In the genomic region with DNA sequence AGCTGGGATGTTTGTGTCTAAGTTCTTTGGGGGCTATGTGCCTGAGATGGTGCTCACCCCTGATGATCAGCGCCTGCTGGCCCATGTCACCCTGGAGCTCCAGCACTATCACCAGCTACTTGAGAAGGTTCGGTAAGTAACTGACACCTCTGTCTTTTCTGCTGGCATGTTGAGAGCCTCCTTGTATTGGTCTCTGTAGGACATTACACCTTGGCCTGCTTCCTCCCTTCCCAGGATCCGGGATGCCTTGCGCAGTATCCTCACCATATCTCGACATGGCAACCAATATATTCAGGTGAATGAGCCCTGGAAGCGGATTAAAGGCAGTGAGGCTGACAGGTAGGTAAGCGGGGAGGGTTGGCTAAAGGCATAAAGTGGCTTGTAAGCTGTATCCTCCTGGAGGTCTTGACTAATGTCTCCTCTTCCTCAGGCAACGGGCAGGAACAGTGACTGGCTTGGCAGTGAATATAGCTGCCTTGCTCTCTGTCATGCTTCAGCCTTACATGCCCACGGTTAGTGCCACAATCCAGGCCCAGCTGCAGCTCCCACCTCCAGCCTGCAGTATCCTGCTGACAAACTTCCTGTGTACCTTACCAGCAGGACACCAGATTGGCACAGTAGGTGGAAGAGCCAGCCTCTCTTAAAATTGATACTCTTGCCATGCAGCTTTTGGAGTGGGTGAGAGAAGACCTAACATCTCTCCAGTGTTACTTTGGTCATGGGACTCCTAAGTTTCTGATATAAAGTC, we compare ENCODE assay signal across 19 cellular contexts. TPM values are rescaled to one million over a fixed set of nuclear protein-coding genes. Genes with fewer than 3 reads are reported as not detected.
DNase-seq lines count a peak whose midpoint lies in the region; ATAC-seq, FAIRE-seq and TF ChIP-seq lines count a peak whose summit lies in the region.
"Had no signal": no experiment of that assay in that cellular context is flagged by ENCODE, and none has a peak within 500 bp of the region (broad histone marks: within the 10 kb centered on the region; RNA-seq: fewer than 3 reads in every experiment).

No MANE protein-coding gene starts in this region.

- intact Hi-C loops in PC-3 (cut with micrococcal nuclease), result no loop called here
- intact Hi-C loops in CD8-positive, alpha-beta T cell (cut with DNase I, micrococcal nuclease), result no loop called here

- no peak overlapping the region for H3K27ac Mint-ChIP-seq in CD8-positive, alpha-beta T cell
- H3K27ac Mint-ChIP-seq: dendritic cell treated with granulocyte-macrophage colony-stimulating factor and Interleukin-4, amounts not matched to agents 40 ng/mL and 50 ng/mL, for 4 days; memory B cell had no signal

- H3K27ac ChIP-seq in PC-3 (ENCODE audit: low read length) (no peak overlapping the region), foreskin keratinocyte (no peak overlapping the region)
- no peak overlapping the region for H3K27ac ChIP-seq in CD8-positive, alpha-beta T cell (ENCODE audit: low read depth, low read length)

- H3K4me1 Mint-ChIP-seq in CD8-positive, alpha-beta T cell (ENCODE audit: low read depth), result peaks cover 23% of the 10 kb centered on the region

- TF ChIP-seq CTCF in PC-3 (conservative IDR thresholded peaks at IDR 0.05; ENCODE audit: low read depth, low read length), result no peak
- no peak for TF ChIP-seq CTCF in fibroblast of the aortic adventitia (IDR thresholded peaks at IDR 0.05; ENCODE audit: insufficient read depth, low read length)
- TF ChIP-seq CTCF in foreskin keratinocyte (conservative IDR thresholded peaks at IDR 0.05), result no peak
- TF ChIP-seq CTCF in CD8-positive, alpha-beta T cell (IDR thresholded peaks at IDR 0.05), result no peak

- H3K27me3 Mint-ChIP-seq in CD8-positive, alpha-beta T cell (ENCODE audit: low read depth), result no peaks in the 10 kb centered on the region
- H3K27me3 Mint-ChIP-seq: CD4-positive, alpha-beta memory T cell; dendritic cell treated with granulocyte-macrophage colony-stimulating factor and Interleukin-4, amounts not matched to agents 40 ng/mL and 50 ng/mL, for 4 days; memory B cell had no signal

- no peaks in the 10 kb centered on the region for H3K9me3 Mint-ChIP-seq in CD8-positive, alpha-beta T cell
- H3K9me3 Mint-ChIP-seq: CD4-positive, alpha-beta memory T cell; dendritic cell treated with granulocyte-macrophage colony-stimulating factor and Interleukin-4, amounts not matched to agents 40 ng/mL and 50 ng/mL, for 4 days; memory B cell had no signal

- no peaks in the 10 kb centered on the region for H3F3A ChIP-seq in PC-3 (ENCODE audit: low read length, unreplicated experiment)

- H3K36me3 ChIP-seq in PC-3 (ENCODE audit: low read depth, low read length), result peaks cover 63% of the 10 kb centered on the region
- H3K36me3 ChIP-seq in CD8-positive, alpha-beta T cell (ENCODE audit: insufficient read depth, low read length), result peaks cover 59% of the 10 kb centered on the region

- peaks cover 26% of the 10 kb centered on the region for H4K20me1 ChIP-seq in PC-3 (ENCODE audit: low read length)

- no peak overlapping the region for H2AFZ ChIP-seq in PC-3 (ENCODE audit: low read length)

- no peak overlapping the region for H3K4me3 Mint-ChIP-seq in CD8-positive, alpha-beta T cell
- H3K4me3 Mint-ChIP-seq: CD4-positive, alpha-beta memory T cell; dendritic cell treated with granulocyte-macrophage colony-stimulating factor and Interleukin-4, amounts not matched to agents 40 ng/mL and 50 ng/mL, for 4 days; memory B cell had no signal

- H3K4me3 ChIP-seq in PC-3 (ENCODE audit: low read length) (no peak overlapping the region), fibroblast of the aortic adventitia (ENCODE audit: low read depth, low read length) (no peak overlapping the region)
- no peak overlapping the region for H3K4me3 ChIP-seq in CD8-positive, alpha-beta T cell (ENCODE audit: low read depth, low read length)

- H3K4me1 ChIP-seq in PC-3 (ENCODE audit: insufficient read depth, low read length), result peaks cover 14% of the 10 kb centered on the region
- H3K4me1 ChIP-seq in foreskin keratinocyte, result peaks cover 8% of the 10 kb centered on the region
- H3K4me1 ChIP-seq in CD8-positive, alpha-beta T cell (ENCODE audit: insufficient read depth, low read length), result peaks cover 17% of the 10 kb centered on the region

- no TSS peak for BruUV-seq in PC-3 (replicated peaks; lab: Mats Ljungman, UMichigan)

- ATAC-seq in PC-3 (peak; percentile 36; the same call in 1 of the 2 replicates), foreskin keratinocyte (no peak)
- no peak for ATAC-seq in CD8-positive, alpha-beta T cell

- H3K36me3 Mint-ChIP-seq in CD8-positive, alpha-beta T cell, result peaks cover 84% of the 10 kb centered on the region

- POLR2A ChIA-PET in PC-3 (lab: Charles Lee; ENCODE audit: unreplicated experiment), result no interaction called here
- POLR2A ChIA-PET in CD8-positive, alpha-beta T cell (lab: Charles Lee), result no interaction called here

- H3K27me3 ChIP-seq in PC-3 (ENCODE audit: low read length), result no peaks in the 10 kb centered on the region
- H3K27me3 ChIP-seq in foreskin keratinocyte, result no peaks in the 10 kb centered on the region
- no peaks in the 10 kb centered on the region for H3K27me3 ChIP-seq in CD8-positive, alpha-beta T cell (ENCODE audit: insufficient read depth, low read length)

- CTCF ChIA-PET in PC-3 (lab: Charles Lee), result interaction anchor here (0.6 kb wide), 1 partner anchor 208 kb away, joined by 5 read pairs; no protein-coding TSS in a partner anchor
- CTCF ChIA-PET in CD8-positive, alpha-beta T cell (lab: Charles Lee), result interaction anchor here (1.5 kb wide), 1 partner anchor 38 kb away, joined by 3 read pairs; no protein-coding TSS in a partner anchor

- no peak overlapping the region for H3K4me2 ChIP-seq in PC-3 (ENCODE audit: low read length)

- H3K9ac ChIP-seq in PC-3 (ENCODE audit: low read length), result no peak overlapping the region

- peak; percentile 15 for DNase-seq in DMS 273 (lab: John Stamatoyannopoulos, UW; ENCODE audit: unreplicated experiment)
- DNase-seq in DMS 273 treated with DMSO at 0.1 percent for 48 hours (lab: John Stamatoyannopoulos, UW), result no peak
- no peak for DNase-seq in PC-3
- DNase-seq in fibroblast of the aortic adventitia (ENCODE audit: low read depth), result peak; percentile 21
- no peak for DNase-seq in foreskin keratinocyte
- DNase-seq in CD8-positive, alpha-beta T cell, result no peak
- no peak for DNase-seq in urothelium cell line (ENCODE audit: low spot score)
- DNase-seq: 8988T; amniotic stem cell; CD4-positive, alpha-beta memory T cell; foreskin fibroblast; Karpas-422; NCI-H2029; nucleus accumbens; small intestine had no signal

- TF ChIP-seq POLR2A in GM19099 (IDR thresholded peaks at IDR 0.05; ENCODE audit: extremely low read depth, insufficient read length, low read depth), result peak; percentile 7

- no peak for FAIRE-seq in urothelium cell line (lab: Jason Lieb, UNC)
- FAIRE-seq: G401.6, small intestine had no signal

- no peaks in the 10 kb centered on the region for H3K9me2 ChIP-seq in PC-3 (replicated peaks; ENCODE audit: low read length)

- H3K79me2 ChIP-seq in PC-3 (ENCODE audit: low read length), result peaks cover 31% of the 10 kb centered on the region

- no peaks in the 10 kb centered on the region for H3K9me3 ChIP-seq in PC-3 (ENCODE audit: low read length)
- no peaks in the 10 kb centered on the region for H3K9me3 ChIP-seq in CD8-positive, alpha-beta T cell (ENCODE audit: low read length)

RNA-seq across cellular contexts. Expression of a gene that starts 5.4 kb away (rescaled TPM):
- total RNA-seq in PC-3 (2014; rRNA removed), result 27.4 and 33.1 TPM in 2 replicates
- total RNA-seq in fibroblast of the aortic adventitia (ENCODE audit: low replicate concordance), result 37.7 and 60.3 TPM in 2 replicates
- total RNA-seq in foreskin keratinocyte, result 14.5 and 15.2 TPM in 2 replicates
- 17.7 and 20.0 TPM in 2 replicates for polyA plus RNA-seq in foreskin keratinocyte
- 100 to 1,000 TPM; 137 to 143 TPM for total RNA-seq in CD8-positive, alpha-beta T cell

RNA-seq across cellular contexts. Expression of a gene that starts 7.7 kb away (rescaled TPM):
- total RNA-seq in PC-3 (2014; rRNA removed), result 13.1 and 13.2 TPM in 2 replicates
- total RNA-seq in fibroblast of the aortic adventitia (ENCODE audit: low replicate concordance), result 4.2 and 7.6 TPM in 2 replicates
- 11.8 and 12.2 TPM in 2 replicates for total RNA-seq in foreskin keratinocyte
- polyA plus RNA-seq in foreskin keratinocyte, result 16.5 and 18.3 TPM in 2 replicates
- 10 to 100 TPM; 52.9 to 70.5 TPM for total RNA-seq in CD8-positive, alpha-beta T cell

RNA-seq across cellular contexts. Expression of a gene that starts 27.0 kb away (rescaled TPM):
- total RNA-seq in PC-3 (2014; rRNA removed), result 209 and 210 TPM in 2 replicates
- total RNA-seq in fibroblast of the aortic adventitia (ENCODE audit: low replicate concordance), result 185 and 272 TPM in 2 replicates
- 215 and 307 TPM in 2 replicates for total RNA-seq in foreskin keratinocyte
- polyA plus RNA-seq in foreskin keratinocyte, result 186 and 224 TPM in 2 replicates
- 100 to 1,000 TPM; 213 to 226 TPM for total RNA-seq in CD8-positive, alpha-beta T cell

RNA-seq across cellular contexts. Expression of a gene that starts 32.1 kb away (rescaled TPM):
- total RNA-seq in PC-3 (2014; rRNA removed), result 88.5 and 96.4 TPM in 2 replicates
- 106 and 140 TPM in 2 replicates for total RNA-seq in fibroblast of the aortic adventitia (ENCODE audit: low replicate concordance)
- total RNA-seq in foreskin keratinocyte, result 112 and 118 TPM in 2 replicates
- polyA plus RNA-seq in foreskin keratinocyte, result 145 and 161 TPM in 2 replicates
- 10 to 100 TPM; 39.2 to 43.3 TPM for total RNA-seq in CD8-positive, alpha-beta T cell

RNA-seq across cellular contexts. Expression of a gene that starts 35.0 kb away (rescaled TPM):
- total RNA-seq in PC-3 (2014; rRNA removed) (not detected in 2 replicates), fibroblast of the aortic adventitia (ENCODE audit: low replicate concordance) (0.72 and 1.8 TPM in 2 replicates), foreskin keratinocyte (0.10 and 0.11 TPM in 2 replicates)
- polyA plus RNA-seq in foreskin keratinocyte, result 0.04 and 0.06 TPM in 2 replicates
- under 1 TPM; 0.60 to 0.69 TPM for total RNA-seq in CD8-positive, alpha-beta T cell
- polyA plus RNA-seq: CD4-positive, alpha-beta memory T cell had no signal

Comparison
In these comparisons a context has a peak if more than half of its experiments do, and no peak if none do; other contexts are left out.
1. DNase-seq: peak in DMS 273 (single experiment) and fibroblast of the aortic adventitia (single experiment); none in DMS 273 treated with DMSO at 0.1 percent for 48 hours (single experiment), PC-3 (single experiment), foreskin keratinocyte (0 of 2), CD8-positive, alpha-beta T cell (0 of 7) and urothelium cell line (single experiment).